1 cellular context compared by ENCODE assay signal in genomic region chr21:39182484-39183271, GRCh38.
TF ChIP-seq lines count a peak whose summit lies in the region.

No MANE protein-coding gene starts in this region.

TF ChIP-seq in HEK293, 187 proteins besides CTCF, POLR2A, EP300 and RAD21 (continued from another document and continues in another):
- TF ChIP-seq ZNF148 (tag by site-specific recombination; IDR thresholded peaks at IDR 0.05; ENCODE audit: borderline replicate concordance) = no peak
- TF ChIP-seq RBAK (tag by site-specific recombination; IDR thresholded peaks at IDR 0.05) = no peak
- TF ChIP-seq ELK4 (IDR thresholded peaks at IDR 0.05; ENCODE audit: borderline replicate concordance, low read depth, low read length) = no peak
- peak; percentile 30; the same call in 1 of the 2 replicates for TF ChIP-seq ZFP69B (tag by site-specific recombination; IDR thresholded peaks at IDR 0.05)
- no peak for TF ChIP-seq ZNF701 (tag by site-specific recombination; IDR thresholded peaks at IDR 0.05)
- no peak for TF ChIP-seq ZNF292 (tag by site-specific recombination; IDR thresholded peaks at IDR 0.05; ENCODE audit: borderline replicate concordance, low read depth)
- no peak for TF ChIP-seq PBX3 (CRISPR knock-in tag; IDR thresholded peaks at IDR 0.05)
- TF ChIP-seq ZNF514 (tag by site-specific recombination; IDR thresholded peaks at IDR 0.05) = no peak
- TF ChIP-seq BCL6B (tag by site-specific recombination; IDR thresholded peaks at IDR 0.05) = no peak
- TF ChIP-seq ZNF610 (tag by site-specific recombination; IDR thresholded peaks at IDR 0.05; ENCODE audit: borderline replicate concordance) = no peak; the same call in 1 of the 2 replicates
- TF ChIP-seq ZNF311 (tag by site-specific recombination; IDR thresholded peaks at IDR 0.05; ENCODE audit: borderline replicate concordance) = no peak
- peak; percentile 59; the same call in 1 of the 2 replicates for TF ChIP-seq ZBTB20 (tag by site-specific recombination; IDR thresholded peaks at IDR 0.05)
- no peak for TF ChIP-seq ZIC2 (tag by site-specific recombination; IDR thresholded peaks at IDR 0.05)
- no peak for TF ChIP-seq ZNF791 (tag by site-specific recombination; IDR thresholded peaks at IDR 0.05)
- no peak for TF ChIP-seq ZNF174 (tag by site-specific recombination; IDR thresholded peaks at IDR 0.05)
- no peak for TF ChIP-seq ZBTB49 (tag by site-specific recombination; IDR thresholded peaks at IDR 0.05; ENCODE audit: low read depth)
- no peak for TF ChIP-seq ZNF670 (tag by site-specific recombination; IDR thresholded peaks at IDR 0.05; ENCODE audit: low read depth)
- TF ChIP-seq ZBTB10 (tag by site-specific recombination; IDR thresholded peaks at IDR 0.05) = peak; percentile 79; the same call in 1 of the 2 replicates
- no peak for TF ChIP-seq MYNN (tag by site-specific recombination; IDR thresholded peaks at IDR 0.05; ENCODE audit: borderline replicate concordance)
- TF ChIP-seq ZNF518A (tag by site-specific recombination; conservative IDR thresholded peaks at IDR 0.05; ENCODE audit: low read depth) = no peak; the same call in 1 of the 2 replicates
- no peak for TF ChIP-seq ZNF18 (tag by site-specific recombination; IDR thresholded peaks at IDR 0.05)
- TF ChIP-seq ZNF624 (tag by site-specific recombination; IDR thresholded peaks at IDR 0.05) = no peak
- TF ChIP-seq YY2 (tag by site-specific recombination; IDR thresholded peaks at IDR 0.05) = no peak
- peak; percentile 94; the same call in 1 of the 2 replicates for TF ChIP-seq ZNF324 (tag by site-specific recombination; IDR thresholded peaks at IDR 0.05)
- TF ChIP-seq ZEB2 (tag by site-specific recombination; IDR thresholded peaks at IDR 0.05) = no peak
- TF ChIP-seq ZNF37A (tag by site-specific recombination; IDR thresholded peaks at IDR 0.05) = no peak
- no peak for TF ChIP-seq ZNF529 (tag by site-specific recombination; IDR thresholded peaks at IDR 0.05; ENCODE audit: insufficient replicate concordance)
- no peak for TF ChIP-seq ZNF660 (tag by site-specific recombination; IDR thresholded peaks at IDR 0.05)
- no peak for TF ChIP-seq ZBTB21 (tag by site-specific recombination; IDR thresholded peaks at IDR 0.05)
- 0 out of 2 replicates have a peak, but pooled peaks have one; percentile 51 for TF ChIP-seq ZNF843 (tag by site-specific recombination; IDR thresholded peaks at IDR 0.05)
- no peak for TF ChIP-seq SALL2 (tag by site-specific recombination; IDR thresholded peaks at IDR 0.05; ENCODE audit: borderline replicate concordance)
- TF ChIP-seq EGR2 (tag by site-specific recombination; IDR thresholded peaks at IDR 0.05; ENCODE audit: low read depth) = no peak
- no peak for TF ChIP-seq ZNF280D (tag by site-specific recombination; IDR thresholded peaks at IDR 0.05)
- TF ChIP-seq ZNF580 (tag by site-specific recombination; IDR thresholded peaks at IDR 0.05) = no peak
- no peak for TF ChIP-seq ZNF510 (tag by site-specific recombination; IDR thresholded peaks at IDR 0.05; ENCODE audit: insufficient replicate concordance)
- no peak for TF ChIP-seq ZNF175 (tag by site-specific recombination; IDR thresholded peaks at IDR 0.05)
- TF ChIP-seq ZNF544 (tag by site-specific recombination; IDR thresholded peaks at IDR 0.05) = no peak
